ENCODE assay signal across 1 cellular context in genomic region chr4:2746891-2747695, GRCh38.
TF ChIP-seq lines count a peak whose summit lies in the region.

No MANE protein-coding gene starts in this region.

TF ChIP-seq in GM12878, 131 proteins besides CTCF, POLR2A, EP300 and RAD21:
- TF ChIP-seq SPI1 (IDR thresholded peaks at IDR 0.05; ENCODE audit: borderline replicate concordance, insufficient read depth, low read depth, low read length) (no peak), ZNF622 (IDR thresholded peaks at IDR 0.05) (no peak), PAX5 (IDR thresholded peaks at IDR 0.05; ENCODE audit: borderline replicate concordance, low read depth, low read length) (0 out of 2 replicates have a peak, but pooled peaks have one; percentile 19), POLR2AphosphoS5 (IDR thresholded peaks at IDR 0.05; ENCODE audit: low read length) (0 out of 2 replicates have a peak, but pooled peaks have one; percentile 1), EZH2 (IDR thresholded peaks at IDR 0.05; ENCODE audit: borderline replicate concordance, control insufficient read depth, low read depth, low read length) (no peak), IRF3 (IDR thresholded peaks at IDR 0.05) (no peak), LARP7 (IDR thresholded peaks at IDR 0.05) (no peak)
TF ChIP-seq in GM12878: peak in this region for 2.
